ENCODE assay signal across 8 cellular contexts in the genomic region with DNA sequence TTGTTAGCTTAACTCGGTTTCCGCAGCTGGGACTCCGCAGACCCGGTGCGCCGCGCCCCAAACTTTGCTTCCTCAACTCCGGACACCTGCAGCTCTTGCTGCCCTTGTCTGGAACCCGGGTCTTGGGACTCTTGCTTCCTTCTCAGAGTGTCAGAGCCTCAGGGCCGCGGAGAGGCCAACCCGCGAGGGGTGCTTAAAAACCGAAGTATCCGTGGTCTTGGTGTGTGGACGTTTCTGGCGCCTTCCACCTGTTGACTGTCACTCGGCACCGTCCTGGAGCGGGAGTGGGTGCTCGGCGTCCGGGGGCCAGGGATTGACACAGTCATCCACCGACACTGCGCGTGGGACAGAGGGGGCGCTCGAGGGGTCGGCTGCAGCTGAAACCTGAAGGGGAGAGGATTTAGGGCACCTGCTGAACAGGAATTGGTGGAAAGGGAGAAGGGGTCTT. TPM values are rescaled to one million over a fixed set of nuclear protein-coding genes. Genes with fewer than 3 reads are reported as not detected.
A peak's percentile ranks its signal among the peaks of the same experiment; 100 is the strongest.
DNase-seq lines count a peak whose midpoint lies in the region; ATAC-seq and TF ChIP-seq lines count a peak whose summit lies in the region.

No MANE protein-coding gene starts in this region.

- POLR2A ChIA-PET in CD8-positive, alpha-beta T cell (lab: Charles Lee), result interaction anchor here (0.7 to 1.7 kb wide), 3 partner anchors 49 to 233 kb away, joined by 3 to 11 read pairs (median 3); a partner anchor contains a TSS

- WGBS in lung, 2 donors, result 0 to 1% methylated on average over 29 of the region's 29 CpGs

- H3K36me3 Mint-ChIP-seq in CD8-positive, alpha-beta T cell, result peaks cover 11% of the 10 kb centered on the region

- no peaks in the 10 kb centered on the region for H3K27me3 ChIP-seq in CD8-positive, alpha-beta T cell (ENCODE audit: insufficient read depth, low read length)
- H3K27me3 ChIP-seq in HL-60 (ENCODE audit: insufficient read depth, poor library complexity, severe bottlenecking) (no peaks in the 10 kb centered on the region), colonic mucosa (no peaks in the 10 kb centered on the region), lung (ENCODE audit: control insufficient read depth, insufficient read depth) (no peaks in the 10 kb centered on the region)

- peak overlapping the region; percentile 97 for H3K4me3 Mint-ChIP-seq in CD8-positive, alpha-beta T cell

- DNase-seq in CD8-positive, alpha-beta T cell, result peak in 6 of 7 experiments; percentile 25 to 74 (median 64)
- DNase-seq in GM20000 (ENCODE audit: low spot score), result peak; percentile 65
- peak in 1 of 2 experiments; percentile 72 for DNase-seq in HL-60 (ENCODE audit: low read depth in 1 of 2, low spot score in 1 of 2)
- DNase-seq in colonic mucosa, result peak; percentile 83
- DNase-seq in lung (ENCODE audit: low spot score), result peak; percentile 74
- peak; percentile 49 for DNase-seq in stimulated activated CD8-positive, alpha-beta memory T cell treated with anti-CD3 and anti-CD28 coated beads, Interleukin-12 subunit alpha, Interleukin-12 subunit beta, amount 100 ng/mL, for 1 hour (ENCODE audit: low read depth)
- no peak for DNase-seq in NCI-H2029 treated with DMSO at 0.1 percent for 48 hours (lab: John Stamatoyannopoulos, UW)

- peaks cover 34% of the 10 kb centered on the region for H3K4me1 ChIP-seq in CD8-positive, alpha-beta T cell (ENCODE audit: insufficient read depth, low read length)
- H3K4me1 ChIP-seq in colonic mucosa, result peaks cover 5% of the 10 kb centered on the region
- H3K4me1 ChIP-seq in lung (ENCODE audit: control insufficient read depth in 2 of 2, insufficient read depth in 2 of 2, low read length in 2 of 2), result peaks cover 5 to 8% of the 10 kb centered on the region in 2 donors

- intact Hi-C loops in CD8-positive, alpha-beta T cell (cut with DNase I, micrococcal nuclease), result loop anchor here (1.0 to 10.0 kb wide), 5 partner anchors 48 to 430 kb away; a partner anchor contains a TSS
- intact Hi-C loops in colonic mucosa (cut with DNase I), result no loop called here

- peak overlapping the region; percentile 72 for H3K27ac ChIP-seq in CD8-positive, alpha-beta T cell (ENCODE audit: low read depth, low read length)
- peak overlapping the region; percentile 81 for H3K27ac ChIP-seq in HL-60 (replicated peaks)
- H3K27ac ChIP-seq in colonic mucosa, result peak overlapping the region; percentile 97
- peak overlapping the region; percentile 63 to 97 for H3K27ac ChIP-seq in lung (ENCODE audit: low read depth in 1 of 2, low read length in 1 of 2)

- no peaks in the 10 kb centered on the region for H3K9me3 Mint-ChIP-seq in CD8-positive, alpha-beta T cell

- peaks cover 49% of the 10 kb centered on the region for H3K4me1 Mint-ChIP-seq in CD8-positive, alpha-beta T cell (ENCODE audit: low read depth)

- peak overlapping the region; percentile 96 to 99 for H3K9ac ChIP-seq in colonic mucosa (ENCODE audit: low read depth in 2 of 2, low read length in 2 of 2)

- peak; percentile 56 for TF ChIP-seq CTCF in CD8-positive, alpha-beta T cell (IDR thresholded peaks at IDR 0.05)
- TF ChIP-seq CTCF in GM20000 (IDR thresholded peaks at IDR 0.05; ENCODE audit: extremely low read depth, missing control alignments), result peak; percentile 67
- TF ChIP-seq CTCF in HL-60 (IDR thresholded peaks at IDR 0.05; ENCODE audit: insufficient read depth, low read length), result peak; percentile 12
- peak; percentile 46 for TF ChIP-seq CTCF in colonic mucosa (IDR thresholded peaks at IDR 0.05)
- peak; percentile 22 for TF ChIP-seq CTCF in lung (IDR thresholded peaks at IDR 0.05; ENCODE audit: control extremely low read depth, extremely low read depth)

- no peaks in the 10 kb centered on the region for H3K27me3 Mint-ChIP-seq in CD8-positive, alpha-beta T cell (ENCODE audit: low read depth)

- CTCF ChIA-PET in CD8-positive, alpha-beta T cell (lab: Charles Lee), result interaction anchor here (0.6 to 2.0 kb wide), 5 partner anchors 12 to 1613 kb away, joined by 3 to 10 read pairs (median 3); no protein-coding TSS in a partner anchor

- no peaks in the 10 kb centered on the region for H3K36me3 ChIP-seq in CD8-positive, alpha-beta T cell (ENCODE audit: insufficient read depth, low read length)
- H3K36me3 ChIP-seq in colonic mucosa (no peaks in the 10 kb centered on the region), lung (ENCODE audit: control insufficient read depth in 2 of 2, insufficient read depth in 2 of 2, low read length in 2 of 2) (no peaks in the 10 kb centered on the region)

- H3K27ac Mint-ChIP-seq in CD8-positive, alpha-beta T cell, result peak overlapping the region; percentile 94

- H3K9me3 ChIP-seq in CD8-positive, alpha-beta T cell (ENCODE audit: low read length), result no peaks in the 10 kb centered on the region
- H3K9me3 ChIP-seq in colonic mucosa (no peaks in the 10 kb centered on the region), lung (ENCODE audit: control insufficient read depth in 2 of 2, insufficient read depth in 1 of 2, low read length in 1 of 2) (no peaks in the 10 kb centered on the region)

- peak overlapping the region; percentile 67 for H3K4me3 ChIP-seq in CD8-positive, alpha-beta T cell (ENCODE audit: low read depth, low read length)
- peak overlapping the region; percentile 78 for H3K4me3 ChIP-seq in HL-60 (replicated peaks; ENCODE audit: insufficient read depth, low read length)
- H3K4me3 ChIP-seq in colonic mucosa, result peak overlapping the region; percentile 51
- H3K4me3 ChIP-seq in lung, result peak overlapping the region; percentile 68

- peak; percentile 60 for ATAC-seq in CD8-positive, alpha-beta T cell
- ATAC-seq in activated CD4-positive, CD25-positive, alpha-beta regulatory T cell treated with anti-CD3 and anti-CD28 coated beads, Interleukin-2, amount 50 U/mL, for 24 hours, result peak; percentile 51 to 57
- ATAC-seq in lung (ENCODE audit: insufficient read depth, low FRiP score), result peak; percentile 46

RNA-seq across cellular contexts. Expression of a gene that starts 0.4 kb away (rescaled TPM):
- total RNA-seq in CD8-positive, alpha-beta T cell, result 10 to 100 TPM; 11.8 to 14.4 TPM
- total RNA-seq in colonic mucosa (100 to 1,000 TPM; 308 to 500 TPM), lung (100 to 1,000 TPM in 1 of 2 donors, 10 to 100 TPM in 1; 53.9 to 115 TPM)
- polyA plus RNA-seq in lung, result 100 to 1,000 TPM in 1 of 2 donors, 10 to 100 TPM in 1; 83.7 to 157 TPM

RNA-seq across cellular contexts. Expression of a gene that starts 48.0 kb away (rescaled TPM):
- 10 to 100 TPM; 78.1 to 78.9 TPM for total RNA-seq in CD8-positive, alpha-beta T cell
- 10 to 100 TPM; 28.3 to 31.9 TPM for total RNA-seq in colonic mucosa
- total RNA-seq in lung, result 10 to 100 TPM; 34.5 to 56.5 TPM
- polyA plus RNA-seq in lung, result 10 to 100 TPM; 15.2 to 26.1 TPM

Comparison
In these comparisons a context has a peak if more than half of its experiments do, and no peak if none do; other contexts are left out.
1. CTCF ChIP-seq: peak in every context shown above with its lines; median percentile 67 in GM20000; 56 in CD8-positive, alpha-beta T cell; 46 in colonic mucosa; 22 in lung; 12 in HL-60.